In genomic region chr13:36142735-36143134, GRCh38 we compare ENCODE assay signal across 15 cellular contexts. TPM values are rescaled to one million over a fixed set of nuclear protein-coding genes. Genes with fewer than 3 reads are reported as not detected.
A peak's percentile ranks its signal among the peaks of the same experiment; 100 is the strongest.
DNase-seq lines count a peak whose midpoint lies in the region; ATAC-seq and TF ChIP-seq lines count a peak whose summit lies in the region.
"Had no signal": no experiment of that assay in that cellular context is flagged by ENCODE, and none has a peak within 500 bp of the region (broad histone marks: within the 10 kb centered on the region; RNA-seq: fewer than 3 reads in every experiment).

No MANE protein-coding gene starts in this region.

- H3K27ac ChIP-seq in aorta (ENCODE audit: low read depth in 1 of 2, low read length in 2 of 2): no peak overlapping the region
- H3K27ac ChIP-seq: 22Rv1, BLaER1 had no signal

- H3K4me3 Mint-ChIP-seq in activated CD4-positive, alpha-beta T cell treated with anti-CD3 and anti-CD28 coated beads, Interleukin-2, amount 10 ng/mL, durations not matched to agents 24 days and 14 days: no peak overlapping the region
- no peak overlapping the region for H3K4me3 Mint-ChIP-seq in WTC11

- H3K4me1 Mint-ChIP-seq in activated CD4-positive, alpha-beta T cell treated with anti-CD3 and anti-CD28 coated beads, Interleukin-2, amount 10 ng/mL, durations not matched to agents 24 days and 14 days: no peaks in the 10 kb centered on the region
- H3K4me1 Mint-ChIP-seq in WTC11: peaks cover 5% of the 10 kb centered on the region

- no peaks in the 10 kb centered on the region for H3K36me3 Mint-ChIP-seq in activated CD4-positive, alpha-beta T cell treated with anti-CD3 and anti-CD28 coated beads, Interleukin-2, amount 10 ng/mL, durations not matched to agents 24 days and 14 days (ENCODE audit: low read depth)
- H3K36me3 Mint-ChIP-seq in WTC11: peaks cover 2% of the 10 kb centered on the region; the same call in 1 of the 2 replicates

- H3K9me3 Mint-ChIP-seq in activated CD4-positive, alpha-beta T cell treated with anti-CD3 and anti-CD28 coated beads, Interleukin-2, amount 10 ng/mL, durations not matched to agents 24 days and 14 days: no peaks in the 10 kb centered on the region
- H3K9me3 Mint-ChIP-seq in WTC11: peaks cover 13% of the 10 kb centered on the region

- no peak overlapping the region for H3K4me3 ChIP-seq in aorta (ENCODE audit: low read length in 2 of 2)
- H3K4me3 ChIP-seq: BLaER1 had no signal

- H3K27me3 ChIP-seq in aorta (ENCODE audit: control insufficient read depth in 1 of 2, insufficient read depth in 2 of 2, low read length in 1 of 2): no peaks in the 10 kb centered on the region
- H3K27me3 ChIP-seq: BLaER1 had no signal

- H3K4me1 ChIP-seq in aorta (ENCODE audit: control insufficient read depth in 1 of 2, insufficient read depth in 2 of 2, low read length in 2 of 2): no peaks in the 10 kb centered on the region
- H3K4me1 ChIP-seq: BLaER1 had no signal

- H3K27ac Mint-ChIP-seq in activated CD4-positive, alpha-beta T cell treated with anti-CD3 and anti-CD28 coated beads, Interleukin-2, amount 10 ng/mL, durations not matched to agents 24 days and 14 days: no peak overlapping the region
- no peak overlapping the region for H3K27ac Mint-ChIP-seq in WTC11

- intact Hi-C loops in activated CD4-positive, alpha-beta T cell treated with anti-CD3 and anti-CD28 coated beads, Interleukin-2, amount 10 ng/mL, durations not matched to agents 24 days and 14 days (cut with micrococcal nuclease): no loop called here
- intact Hi-C loops in Right ventricle myocardium superior (cut with DNase I): no loop called here
- intact Hi-C loops in aorta (cut with DNase I): no loop called here

- ATAC-seq in WTC11 (peak; percentile 58), Right ventricle myocardium superior (ENCODE audit: poor library complexity) (no peak), aorta (ENCODE audit: low FRiP score) (no peak)
- ATAC-seq: HCT116 had no signal

- H3K36me3 ChIP-seq in aorta (ENCODE audit: control insufficient read depth in 1 of 2, insufficient read depth in 2 of 2, low read length in 1 of 2): no peaks in the 10 kb centered on the region
- H3K36me3 ChIP-seq: BLaER1 had no signal

- H3K27me3 Mint-ChIP-seq in activated CD4-positive, alpha-beta T cell treated with anti-CD3 and anti-CD28 coated beads, Interleukin-2, amount 10 ng/mL, durations not matched to agents 24 days and 14 days: no peaks in the 10 kb centered on the region
- no peaks in the 10 kb centered on the region for H3K27me3 Mint-ChIP-seq in WTC11 (ENCODE audit: low read depth)

- CTCF ChIA-PET in WTC11 (lab: Charles Lee): no interaction called here

- POLR2A ChIA-PET in WTC11 (lab: Charles Lee): no interaction called here

- no peaks in the 10 kb centered on the region for H3K9me3 ChIP-seq in aorta (ENCODE audit: control insufficient read depth, low read length)
- H3K9me3 ChIP-seq: BLaER1 had no signal

- TF ChIP-seq CTCF in WTC11 (IDR thresholded peaks at IDR 0.05): no peak

- DNase-seq in activated CD4-positive, alpha-beta T cell treated with anti-CD3 and anti-CD28 coated beads, Interleukin-2, amount 10 ng/mL, durations not matched to agents 24 days and 14 days: peak; percentile 25
- DNase-seq in activated CD4-positive, alpha-beta T cell treated with anti-CD3 and anti-CD28 coated beads, Interleukin-2, amount 50 U/mL, for 4 hours: no peak
- DNase-seq in NCI-H526 treated with DMSO at 0.1 percent for 48 hours (lab: John Stamatoyannopoulos, UW): peak; percentile 79
- no peak for DNase-seq in WTC11 (ENCODE audit: low spot score)
- DNase-seq in Right ventricle myocardium superior: no peak
- no peak for DNase-seq in NCI-H1092 treated with DMSO at 0.1 percent for 48 hours (lab: John Stamatoyannopoulos, UW)
- no peak for DNase-seq in aorta
- DNase-seq in AG20443 (ENCODE audit: low spot score): no peak
- DNase-seq: AML-193, DMS153, IMR-90, KBM-7 had no signal

TF ChIP-seq in WTC11, 78 proteins besides CTCF, POLR2A, EP300 and RAD21:
- TF ChIP-seq CDX4 (CRISPR knock-in tag; IDR thresholded peaks at IDR 0.05; ENCODE audit: borderline replicate concordance) (no peak), CREM (CRISPR knock-in tag; IDR thresholded peaks at IDR 0.05) (no peak), PRRX2 (CRISPR knock-in tag; IDR thresholded peaks at IDR 0.05) (no peak), MYBL2 (CRISPR knock-in tag; IDR thresholded peaks at IDR 0.05) (no peak), SMAD4 (CRISPR knock-in tag; IDR thresholded peaks at IDR 0.05) (no peak), ZNF138 (CRISPR knock-in tag; conservative IDR thresholded peaks at IDR 0.05) (no peak), GTF2I (CRISPR knock-in tag; conservative IDR thresholded peaks at IDR 0.05) (no peak), FOXK1 (CRISPR knock-in tag; IDR thresholded peaks at IDR 0.05) (no peak), NR2C2 (CRISPR knock-in tag; IDR thresholded peaks at IDR 0.05) (no peak), CREB1 (CRISPR knock-in tag; IDR thresholded peaks at IDR 0.05) (no peak)

RNA-seq across cellular contexts. Expression of gene DCLK1, which starts 11.6 kb away (rescaled TPM):
- not detected in 2 replicates for total RNA-seq in activated CD4-positive, alpha-beta T cell treated with anti-CD3 and anti-CD28 coated beads, Interleukin-2, amount 10 ng/mL, durations not matched to agents 24 days and 14 days
- total RNA-seq in WTC11 (2021): 15.4 to 18.5 TPM (median 15.5 TPM) in 3 replicates
- 12.7 TPM for total RNA-seq in Right ventricle myocardium superior
- 10 to 100 TPM; 24.7 to 47.4 TPM for total RNA-seq in aorta
- polyA plus RNA-seq in aorta: 1 to 10 TPM; 2.6 to 3.1 TPM

Comparison
In these comparisons a context has a peak if more than half of its experiments do, and no peak if none do; other contexts are left out.
1. DNase-seq: peak in activated CD4-positive, alpha-beta T cell treated with anti-CD3 and anti-CD28 coated beads, Interleukin-2, amount 10 ng/mL, durations not matched to agents 24 days and 14 days (single experiment) and NCI-H526 treated with DMSO at 0.1 percent for 48 hours (single experiment); none in activated CD4-positive, alpha-beta T cell treated with anti-CD3 and anti-CD28 coated beads, Interleukin-2, amount 50 U/mL, for 4 hours (0 of 2), WTC11 (single experiment), Right ventricle myocardium superior (single experiment), NCI-H1092 treated with DMSO at 0.1 percent for 48 hours (single experiment), aorta (0 of 2) and AG20443 (single experiment).
2. RNA of gene DCLK1, which starts 11.6 kb away (total RNA-seq): 24.7 to 47.4 TPM in aorta, 15.4 to 18.5 TPM in WTC11 and 12.7 TPM in Right ventricle myocardium superior (single experiment); not detected in activated CD4-positive, alpha-beta T cell treated with anti-CD3 and anti-CD28 coated beads, Interleukin-2, amount 10 ng/mL, durations not matched to agents 24 days and 14 days; every median in the first group is over 10 times any median in the second.